Comparison of ENCODE assay signal across 8 cellular contexts in the genomic region with DNA sequence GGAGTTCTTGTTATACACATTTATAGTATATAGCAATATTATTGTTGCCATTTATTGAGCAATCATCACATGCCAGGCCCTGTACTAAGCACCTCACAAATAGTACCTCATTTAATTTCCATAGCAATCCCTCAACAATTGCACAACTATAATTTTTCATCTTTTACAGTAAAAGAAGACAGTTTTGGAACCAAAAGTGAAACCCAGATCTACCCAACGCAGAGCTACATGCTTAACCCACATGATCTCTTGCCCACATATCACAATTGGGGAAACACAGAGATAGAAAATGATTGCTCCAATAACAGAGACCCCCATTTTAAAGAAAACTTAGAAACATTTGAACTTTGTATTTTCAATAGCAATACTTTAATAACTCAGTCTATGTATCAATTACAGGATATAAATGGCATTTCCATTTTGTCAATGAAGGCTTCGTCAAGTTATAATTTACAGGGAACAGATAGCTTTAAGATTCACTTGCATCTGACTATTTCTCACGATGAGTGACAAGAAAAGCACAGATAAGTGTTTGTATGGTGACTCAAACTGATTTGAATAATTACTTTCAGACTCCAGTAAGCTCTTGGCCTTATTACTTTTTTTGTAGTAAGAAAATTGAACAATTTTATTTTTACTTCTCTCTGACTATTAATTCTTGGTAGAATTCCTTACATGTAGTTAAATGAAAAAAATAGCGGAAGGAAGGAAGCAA. TPM values are rescaled to one million over a fixed set of nuclear protein-coding genes. Genes with fewer than 3 reads are reported as not detected.
DNase-seq lines count a peak whose midpoint lies in the region; ATAC-seq and TF ChIP-seq lines count a peak whose summit lies in the region.

No MANE protein-coding gene starts in this region.

- WGBS in esophagus squamous epithelium, 2 donors: 53% methylated on average over 4 of the region's 4 CpGs

- no peak for TF ChIP-seq POLR2A in esophagus squamous epithelium (IDR thresholded peaks at IDR 0.05)

- no peaks in the 10 kb centered on the region for H3K27me3 ChIP-seq in esophagus squamous epithelium

- H3K27ac ChIP-seq in esophagus squamous epithelium: peak overlapping the region in 1 of 4 donors; percentile 13

- H3K4me1 ChIP-seq in esophagus squamous epithelium: no peaks in the 10 kb centered on the region

- TF ChIP-seq CTCF in esophagus squamous epithelium (IDR thresholded peaks at IDR 0.05): no peak

- ATAC-seq in GM19468 (IDR thresholded peaks at IDR 0.05; ENCODE audit: extremely low read depth, unreplicated experiment) (peak; percentile 58), HG03432 (IDR thresholded peaks at IDR 0.05; ENCODE audit: unreplicated experiment) (peak; percentile 89)

- H3K9me3 ChIP-seq in esophagus squamous epithelium: no peaks in the 10 kb centered on the region

- DNase-seq in EH (ENCODE audit: low read depth): peak; percentile 21
- DNase-seq in dermis blood vessel endothelial cell: peak; percentile 5
- no peak for DNase-seq in esophagus squamous epithelium (lab: John Stamatoyannopoulos, UW)
- no peak for DNase-seq in NCI-H774 (lab: John Stamatoyannopoulos, UW)
- no peak for DNase-seq in dedifferentiated amniotic fluid mesenchymal stem cell (ENCODE audit: extremely low spot score)
- no peak for DNase-seq in hepatic stellate cell (ENCODE audit: low spot score)

- H3K36me3 ChIP-seq in esophagus squamous epithelium: no peaks in the 10 kb centered on the region

- peak overlapping the region in 1 of 4 donors; percentile 12 for H3K4me3 ChIP-seq in esophagus squamous epithelium

- intact Hi-C loops in esophagus squamous epithelium (cut with DNase I): no loop called here

RNA-seq across cellular contexts. Expression of gene CCDC50, which starts 38.7 kb away (rescaled TPM):
- total RNA-seq in dermis blood vessel endothelial cell: 267 and 372 TPM in 2 replicates
- total RNA-seq in esophagus squamous epithelium: 10 to 100 TPM; 12.7 to 56.6 (median 30.5) TPM

RNA-seq across cellular contexts. Expression of gene UTS2B, which starts 39.9 kb away (rescaled TPM):
- total RNA-seq in dermis blood vessel endothelial cell: 0.68 TPM in 1 of 2 replicates, not detected in the other
- total RNA-seq in esophagus squamous epithelium: under 1 TPM in 1 of 4 donors, not detected in 3; 0.38 TPM

Comparison
In these comparisons a context has a peak if more than half of its experiments do, and no peak if none do; other contexts are left out.
1. DNase-seq: peak in EH (single experiment) and dermis blood vessel endothelial cell (single experiment); none in esophagus squamous epithelium (single experiment), NCI-H774 (single experiment), dedifferentiated amniotic fluid mesenchymal stem cell (single experiment) and hepatic stellate cell (single experiment).